29 cellular contexts compared by ENCODE assay signal in genomic region chr12:58097741-58098140, GRCh38.
"Had no signal": no experiment of that assay in that cellular context is flagged by ENCODE, and none has a peak within 500 bp of the region (broad histone marks: within the 10 kb centered on the region; RNA-seq: fewer than 3 reads in every experiment).

No MANE protein-coding gene starts in this region.

- ATAC-seq: left colon; left lung; lower lobe of right lung; naive thymus-derived CD4-positive, alpha-beta T cell; natural killer cell treated with Interleukin-12 subunit alpha and Interleukin-12 subunit beta and Interleukin-15 and Interleukin-18, amount 100 ng/mL, for 72 hours; right cardiac atrium; stimulated activated memory B cell treated with anti-CD40 and anti-IgM and Interleukin-4, amounts not matched to agents 10 μg/mL and 1 μg/mL and 100 μg/mL, for 72 hours; stimulated activated naive CD8-positive, alpha-beta T cell treated with anti-CD3 and anti-CD28 coated beads, Interleukin-15, amount 100 ng/mL, for 72 hours; upper lobe of right lung had no signal

- FAIRE-seq: islet of Langerhans, kidney, urothelium cell line had no signal

- H3K27ac ChIP-seq: left lung, lower lobe of right lung, ovary, sigmoid colon, testis, thyroid gland, transverse colon, upper lobe of right lung had no signal

- DNase-seq: hypothalamus; immature natural killer cell; kidney; left colon; left lung; lower lobe of right lung; mammary epithelial cell; mesenchymal stem cell; naive thymus-derived CD4-positive, alpha-beta T cell; ovary; retina; right cardiac atrium; sigmoid colon; stimulated activated CD4-positive, alpha-beta T cell treated with anti-CD3 and anti-CD28 coated beads, Interleukin-1b, Interleukin-23, amount 100 ng/mL, for 48 hours; stimulated activated CD4-positive, alpha-beta T cell treated with anti-CD3 and anti-CD28 coated beads, Interleukin-2, amount 100 ng/mL, for 48 hours; stimulated activated CD4-positive, alpha-beta T cell treated with anti-CD3 and anti-CD28 coated beads, Interleukin-4, amount 100 ng/mL, for 4 hours; stimulated activated CD8-positive, alpha-beta memory T cell treated with anti-CD3 and anti-CD28 coated beads, Interleukin-4, amount 100 ng/mL, for 48 hours; stimulated activated naive CD4-positive, alpha-beta T cell treated with Interleukin-2 at 50 U/mL for 16 hours; stimulated activated naive CD8-positive, alpha-beta T cell treated with anti-CD3 and anti-CD28 coated beads, Interleukin-15, amount 100 ng/mL, for 72 hours; substantia nigra; testis; thyroid gland; transverse colon; upper lobe of right lung had no signal

- H3K27me3 ChIP-seq: left lung, ovary, sigmoid colon, testis, thyroid gland, transverse colon, upper lobe of right lung had no signal

- H3K9me3 ChIP-seq: lower lobe of right lung, testis, thyroid gland, upper lobe of right lung had no signal

- H3K4me2 ChIP-seq: smooth muscle cell had no signal

- H3K4me3 ChIP-seq: left lung, lower lobe of right lung, ovary, sigmoid colon, smooth muscle cell, testis, thyroid gland, transverse colon, upper lobe of right lung had no signal

- H3K4me1 ChIP-seq: left lung, lower lobe of right lung, sigmoid colon, testis, thyroid gland, transverse colon, upper lobe of right lung had no signal

- H3K36me3 ChIP-seq: left lung, lower lobe of right lung, ovary, sigmoid colon, thyroid gland, transverse colon, upper lobe of right lung had no signal
